8 cellular contexts compared by ENCODE assay signal in genomic region chr1:244651956-244652698, GRCh38. TPM values are rescaled to one million over a fixed set of nuclear protein-coding genes. Genes with fewer than 3 reads are reported as not detected.
DNase-seq lines count a peak whose midpoint lies in the region; ATAC-seq and TF ChIP-seq lines count a peak whose summit lies in the region.

No MANE protein-coding gene starts in this region.

- H4K20me1 ChIP-seq in HCT116 (ENCODE audit: insufficient read depth) = no peaks in the 10 kb centered on the region

- no peak for TF ChIP-seq POLR2A in HCT116 (IDR thresholded peaks at IDR 0.05; ENCODE audit: borderline replicate concordance, extremely low read depth, insufficient read depth, insufficient read length)

- H3K36me3 ChIP-seq in HCT116 (ENCODE audit: control insufficient read depth in 1 of 2, insufficient read depth in 2 of 2, low read length in 2 of 2) = peaks cover 0 to 3% of the 10 kb centered on the region in 2 experiments; a peak in 1 of 4 replicates
- H3K36me3 ChIP-seq in iPS-18a (ENCODE audit: control insufficient read depth, low read depth, low read length) = peaks cover 3% of the 10 kb centered on the region

- H3K9me3 ChIP-seq in HCT116 (ENCODE audit: control insufficient read depth in 1 of 2, insufficient read depth in 1 of 2, low read depth in 1 of 2, low read length in 2 of 2) = no peaks in the 10 kb centered on the region
- H3K9me3 ChIP-seq in iPS-18a (ENCODE audit: control insufficient read depth, low read depth, low read length) = no peaks in the 10 kb centered on the region

- intact Hi-C loops in HCT116 (cut with micrococcal nuclease) (loop anchor here (2.0 kb wide), 2 partner anchors 183 to 199 kb away; partner anchors contain the start of gene COX20), left colon (cut with DNase I, micrococcal nuclease) (loop anchor here in 1 of 2 donors (10.0 kb wide), 1 partner anchor 197 kb away; the partner anchor contains the start of gene ADSS2)

- peaks cover 8% of the 10 kb centered on the region for H3K36me3 Mint-ChIP-seq in WTC11

- TSS peak; percentile 75 for BruUV-seq in HCT116 (replicated peaks; lab: Mats Ljungman, UMichigan)

- no peaks in the 10 kb centered on the region for H3K27me3 ChIP-seq in HCT116 (ENCODE audit: insufficient read depth, low read length)
- H3K27me3 ChIP-seq in iPS-18a (ENCODE audit: control insufficient read depth, insufficient read depth, low read length) = no peaks in the 10 kb centered on the region

- CTCF ChIA-PET in HCT116 (lab: Charles Lee) (no interaction called here), WTC11 (lab: Charles Lee) (interaction anchor here (0.6 to 2.0 kb wide), 4 partner anchors 44 to 327 kb away, joined by 3 to 12 read pairs (median 4); no protein-coding TSS in a partner anchor)

- H2AFZ ChIP-seq in HCT116 (ENCODE audit: low read depth, low read length, poor library complexity, severe bottlenecking) = peak overlapping the region; percentile 28

- H3K27me3 Mint-ChIP-seq in WTC11 (ENCODE audit: low read depth) = no peaks in the 10 kb centered on the region

- peaks cover 35% of the 10 kb centered on the region for H3K4me1 Mint-ChIP-seq in WTC11

- H3K9me3 Mint-ChIP-seq in WTC11 = peaks cover 7% of the 10 kb centered on the region

- H3K27ac Mint-ChIP-seq in WTC11 = peak overlapping the region; percentile 97

- H3K4me1 ChIP-seq in HCT116 (ENCODE audit: control insufficient read depth in 1 of 2, insufficient read depth in 2 of 2, low read length in 2 of 2) (peaks cover 5 to 23% of the 10 kb centered on the region in 2 experiments; a peak in 3 of 4 replicates), iPS-18a (ENCODE audit: control insufficient read depth, low read depth, low read length) (peaks cover 27% of the 10 kb centered on the region)

- H3K27ac ChIP-seq in HCT116 (ENCODE audit: low read depth, low read length) (peak overlapping the region; percentile 82), iPS-18a (ENCODE audit: low read length) (peak overlapping the region; percentile 40), skin epidermis (peak overlapping the region in 13 of 21 experiments; percentile 8 to 97 (median 94))

- POLR2A ChIA-PET in HCT116 (lab: Charles Lee) = no interaction called here
- POLR2A ChIA-PET in WTC11 (lab: Charles Lee) = interaction anchor here (0.5 to 2.7 kb wide), 5 partner anchors 49 to 319 kb away, joined by 3 to 10 read pairs (median 4); partner anchors contain the start of gene COX20

- H3K4me3 ChIP-seq in HCT116 (replicated peaks in 1 of 2; ENCODE audit: low read depth in 1 of 2, low read length in 2 of 2) (peak overlapping the region; percentile 57 to 74), iPS-18a (ENCODE audit: low read length) (peak overlapping the region; percentile 67), skin epidermis (peak overlapping the region; percentile 25 to 96 (median 93))

- ATAC-seq in HCT116 (no peak), WTC11 (no peak), HG02571 (IDR thresholded peaks at IDR 0.05; ENCODE audit: unreplicated experiment) (no peak), left colon (no peak), HG02973 (IDR thresholded peaks at IDR 0.05; ENCODE audit: unreplicated experiment) (no peak)

- no peak for TF ChIP-seq RAD21 in HCT116 (IDR thresholded peaks at IDR 0.05; ENCODE audit: low read depth)

- H3K4me2 ChIP-seq in HCT116 (ENCODE audit: low read length) = peak overlapping the region; percentile 84

- H3K9ac ChIP-seq in HCT116 (ENCODE audit: low read length) = peak overlapping the region; percentile 57
- H3K9ac ChIP-seq in iPS-18a (ENCODE audit: low read length) = peak overlapping the region; percentile 47

- peak; percentile 3 for DNase-seq in HCT116 (ENCODE audit: low read depth, low spot score)
- DNase-seq in WTC11 (ENCODE audit: low spot score) = no peak
- DNase-seq in left colon = no peak
- no peak for DNase-seq in NCI-H1436 treated with DMSO at 0.1 percent for 48 hours (lab: John Stamatoyannopoulos, UW)

- H3K9me2 ChIP-seq in HCT116 (ENCODE audit: insufficient read depth) = no peaks in the 10 kb centered on the region

- RAD21 ChIA-PET in HCT116 (lab: Charles Lee; ENCODE audit: low non-redundant PET in 1 of 2, low total read pairs in 2 of 2, uncharacterized antibody in 2 of 2, unreplicated experiment in 2 of 2) = no interaction called here

- peaks cover 39% of the 10 kb centered on the region for H3K79me2 ChIP-seq in HCT116 (ENCODE audit: insufficient read depth, low read length)

- no peak for TF ChIP-seq CTCF in HCT116 (IDR thresholded peaks at IDR 0.05 in 2 of 3, conservative IDR thresholded peaks at IDR 0.05 in 1 of 3; ENCODE audit: borderline replicate concordance in 1 of 3, insufficient read depth in 1 of 3, low read depth in 2 of 3, low read length in 2 of 3)
- TF ChIP-seq CTCF in WTC11 (IDR thresholded peaks at IDR 0.05) = no peak

- peak overlapping the region; percentile 81 for H3K4me3 Mint-ChIP-seq in WTC11

TF ChIP-seq in HCT116, 20 proteins besides CTCF, POLR2A, EP300 and RAD21:
- TF ChIP-seq EZH2 (IDR thresholded peaks at IDR 0.05) = no peak
- no peak for TF ChIP-seq SRF (IDR thresholded peaks at IDR 0.05; ENCODE audit: low read depth)
- TF ChIP-seq ELF1 (IDR thresholded peaks at IDR 0.05; ENCODE audit: borderline replicate concordance, low read depth) = 0 out of 2 replicates have a peak, but pooled peaks have one; percentile 13
- peak; percentile 6; the same call in 1 of the 2 replicates for TF ChIP-seq MAX (IDR thresholded peaks at IDR 0.05)
- TF ChIP-seq REST (IDR thresholded peaks at IDR 0.05; ENCODE audit: low read depth) = no peak
- TF ChIP-seq YY1 (IDR thresholded peaks at IDR 0.05; ENCODE audit: extremely low read depth, insufficient replicate concordance, low read depth, low read length) = no peak

TF ChIP-seq in WTC11, 78 proteins besides CTCF, POLR2A, EP300 and RAD21:
- 0 out of 2 replicates have a peak, but pooled peaks have one; percentile 27 for TF ChIP-seq IRF1 (CRISPR knock-in tag; IDR thresholded peaks at IDR 0.05)
- no peak for TF ChIP-seq KAT7 (CRISPR knock-in tag; IDR thresholded peaks at IDR 0.05; ENCODE audit: borderline replicate concordance)
- peak; percentile 7; the same call in 1 of the 2 replicates for TF ChIP-seq E2F5 (CRISPR knock-in tag; IDR thresholded peaks at IDR 0.05)
- TF ChIP-seq GRHL2 (CRISPR knock-in tag; IDR thresholded peaks at IDR 0.05; ENCODE audit: insufficient replicate concordance, severe bottlenecking) = no peak
- TF ChIP-seq SP1 (CRISPR knock-in tag; conservative IDR thresholded peaks at IDR 0.05) = no peak

RNA-seq across cellular contexts. Expression of gene DESI2, which starts 0.8 kb away (rescaled TPM):
- total RNA-seq in HCT116 (2021; ENCODE audit: unreplicated experiment) (44.6 TPM), WTC11 (2021) (76.1 to 108 TPM (median 76.4 TPM) in 3 replicates), left colon (10 to 100 TPM; 28.2 to 30.8 TPM)
- 14.7 and 18.6 TPM in 2 replicates for polyA plus RNA-seq in HCT116 (2012)

Comparison
In these comparisons a context has a peak if more than half of its experiments do, and no peak if none do; other contexts are left out.
1. H3K27ac ChIP-seq: peak in every context shown above with its lines; median percentile 94 in skin epidermis; 82 in HCT116; 40 in iPS-18a.
2. Of the 4 proteins assayed by ChIP-seq in both WTC11 and HCT116: peak only in WTC11: none; only in HCT116: MAX; in both: none; in neither: 3.